Comparison of ENCODE assay signal across 1 cellular context in the genomic region with DNA sequence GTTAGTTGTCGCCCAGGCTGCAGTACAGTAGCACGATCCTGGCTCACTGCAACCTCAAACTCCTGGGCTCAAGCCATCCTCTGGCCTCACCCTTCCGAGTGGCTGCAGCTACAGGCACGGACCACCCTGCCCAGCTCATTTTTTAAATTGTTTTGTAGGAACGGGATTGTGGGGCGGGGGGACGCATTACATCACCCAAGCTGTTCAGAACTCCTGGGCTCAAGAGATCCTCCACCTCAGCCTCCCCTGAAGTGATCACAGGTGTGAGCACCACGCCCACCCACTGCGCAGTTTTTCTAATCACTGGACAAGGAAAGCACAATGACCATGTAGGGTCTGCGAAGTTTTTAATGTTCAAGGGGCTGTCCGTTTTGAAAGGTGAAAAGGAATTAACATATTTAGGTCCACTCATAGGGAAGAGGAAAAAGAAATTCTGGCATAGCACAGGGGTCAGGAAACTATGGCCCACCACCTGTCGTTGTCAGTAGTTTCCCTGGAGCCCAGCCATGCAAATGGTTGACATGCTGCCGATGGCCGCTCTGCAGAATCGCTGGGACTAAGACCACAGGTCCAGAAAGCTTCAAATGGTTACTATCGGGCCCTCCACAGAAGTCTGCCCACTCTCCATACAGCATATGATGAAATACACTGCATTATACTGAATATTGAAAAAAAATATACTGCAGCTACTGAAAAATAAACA.
TF ChIP-seq lines count a peak whose summit lies in the region.

No MANE protein-coding gene starts in this region.

TF ChIP-seq in GM23338, 12 proteins besides CTCF, POLR2A, EP300 and RAD21 (continued from another document):
- TF ChIP-seq ZNF462 (CRISPR knock-in tag; IDR thresholded peaks at IDR 0.05) (no peak), CREB1 (CRISPR knock-in tag; IDR thresholded peaks at IDR 0.05; ENCODE audit: low read depth) (no peak), NANOG (IDR thresholded peaks at IDR 0.05; ENCODE audit: borderline replicate concordance) (no peak), STAT1 (IDR thresholded peaks at IDR 0.05; ENCODE audit: unreplicated experiment) (no peak)
